14 cellular contexts compared by ENCODE assay signal in the genomic region with DNA sequence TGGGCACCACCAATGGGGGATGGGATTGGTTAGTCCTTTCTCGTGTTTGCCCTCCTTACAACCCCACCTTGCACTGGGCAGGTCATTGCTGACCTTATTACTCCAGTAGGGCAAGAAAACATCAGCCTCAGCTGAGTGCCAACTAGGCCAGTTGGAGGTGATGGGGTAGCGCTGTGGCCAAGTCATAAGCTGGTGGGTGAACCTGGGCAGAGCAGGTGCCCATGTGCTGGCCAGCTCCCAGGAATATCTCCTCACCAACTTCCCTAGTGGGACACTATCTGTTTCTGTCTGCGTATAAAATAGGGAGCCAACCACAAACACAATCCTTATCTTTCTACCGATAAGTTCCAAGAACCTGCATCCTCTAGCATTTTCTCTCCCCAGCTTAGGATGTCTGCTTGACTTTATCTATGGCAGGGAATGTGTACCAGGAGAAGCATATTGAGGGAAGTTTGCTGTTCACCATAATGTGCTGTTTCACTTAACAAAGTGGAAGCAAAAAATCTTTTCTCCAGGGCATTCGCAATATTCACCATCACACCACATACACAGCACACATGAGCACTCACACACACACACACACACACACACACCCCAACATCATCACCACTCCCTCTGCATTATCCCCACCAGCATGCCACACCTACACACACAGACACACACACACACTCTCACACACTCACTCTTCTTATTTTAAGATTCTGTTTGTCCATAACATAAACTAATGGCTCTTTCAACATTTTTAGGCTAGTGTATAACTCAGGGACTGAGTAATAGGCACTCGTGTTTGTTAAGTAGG.
DNase-seq lines count a peak whose midpoint lies in the region; ATAC-seq and TF ChIP-seq lines count a peak whose summit lies in the region.
"Had no signal": no experiment of that assay in that cellular context is flagged by ENCODE, and none has a peak within 500 bp of the region (broad histone marks: within the 10 kb centered on the region; RNA-seq: fewer than 3 reads in every experiment).

No MANE protein-coding gene starts in this region.

- H3K27me3 ChIP-seq in BLaER1 treated with 17β-estradiol and CSF1 and Interleukin-3, amounts not matched to agents 10 nM and 100 nM: no peaks in the 10 kb centered on the region
- H3K27me3 ChIP-seq in SK-N-SH (ENCODE audit: insufficient read depth) (no peaks in the 10 kb centered on the region), fibroblast of lung (ENCODE audit: control insufficient read depth, insufficient read depth, low read length) (no peaks in the 10 kb centered on the region)
- H3K27me3 ChIP-seq: gastroesophageal sphincter, tibial artery had no signal

- H3K79me2 ChIP-seq in SK-N-SH (ENCODE audit: insufficient read depth) (no peaks in the 10 kb centered on the region), fibroblast of lung (ENCODE audit: control insufficient read depth, insufficient read depth, low read length) (no peaks in the 10 kb centered on the region)

- no peak overlapping the region for H3K9ac ChIP-seq in BLaER1 treated with 17β-estradiol and CSF1 and Interleukin-3, amounts not matched to agents 10 nM and 100 nM
- H3K9ac ChIP-seq in SK-N-SH: no peak overlapping the region
- H3K9ac ChIP-seq in fibroblast of lung (ENCODE audit: insufficient read depth, low read length): no peak overlapping the region

- H3K9me2 ChIP-seq in SK-N-SH: no peaks in the 10 kb centered on the region

- DNase-seq in SK-N-SH (no peak), fibroblast of lung (ENCODE audit: low read depth in 2 of 2) (no peak), sciatic nerve (ENCODE audit: low spot score) (no peak), NCI-H1436 (lab: John Stamatoyannopoulos, UW) (no peak), T-helper 9 cell (no peak), NCI-H146 treated with DMSO at 0.1 percent for 48 hours (lab: John Stamatoyannopoulos, UW; ENCODE audit: unreplicated experiment) (no peak)
- DNase-seq: activated CD4-positive, CD25-positive, alpha-beta regulatory T cell treated with anti-CD3 and anti-CD28 coated beads, Interleukin-2, amount 50 U/mL, for 72 hours; NCI-H1930 had no signal

- ATAC-seq in sciatic nerve: peak; percentile 25
- no peak for ATAC-seq in HG03342 (IDR thresholded peaks at IDR 0.05; ENCODE audit: unreplicated experiment)

- no peak overlapping the region for H3K4me3 ChIP-seq in BLaER1 treated with 17β-estradiol and CSF1 and Interleukin-3, amounts not matched to agents 10 nM and 100 nM
- H3K4me3 ChIP-seq in SK-N-SH (ENCODE audit: low read depth in 2 of 2, low read length in 1 of 2): no peak overlapping the region
- H3K4me3 ChIP-seq in fibroblast of lung (replicated peaks in 1 of 4; ENCODE audit: control extremely low read depth in 1 of 4, insufficient read depth in 1 of 4, low read depth in 3 of 4, low read length in 4 of 4): no peak overlapping the region
- H3K4me3 ChIP-seq: dorsolateral prefrontal cortex, gastroesophageal sphincter, SK-N-MC, tibial artery had no signal

- TF ChIP-seq EP300 in SK-N-SH (IDR thresholded peaks at IDR 0.05; ENCODE audit: borderline replicate concordance in 1 of 2, low read depth in 1 of 2, low read length in 1 of 2): no peak

- peak overlapping the region in 10 of 11 experiments; percentile 5 to 65 (median 32); a peak in 14 of 22 replicates for H3K4me2 ChIP-seq in BLaER1 treated with 17β-estradiol and CSF1 and Interleukin-3, amounts not matched to agents 10 nM and 100 nM
- peak overlapping the region; percentile 34 for H3K4me2 ChIP-seq in SK-N-SH
- peak overlapping the region; percentile 65 for H3K4me2 ChIP-seq in fibroblast of lung (ENCODE audit: extremely low read depth, insufficient read depth, low read length)

- H3K4me1 ChIP-seq in BLaER1 treated with 17β-estradiol and CSF1 and Interleukin-3, amounts not matched to agents 10 nM and 100 nM: peaks cover 0 to 17% (median 13%) of the 10 kb centered on the region in 10 experiments; a peak in 17 of 20 replicates
- H3K4me1 ChIP-seq in SK-N-SH (ENCODE audit: control insufficient read depth in 1 of 2, insufficient read depth in 2 of 2, low read depth in 1 of 2, low read length in 1 of 2) (peaks cover 3 to 14% of the 10 kb centered on the region in 2 experiments; a peak in 2 of 4 replicates), fibroblast of lung (ENCODE audit: control insufficient read depth, extremely low read depth, insufficient read depth, low read length) (peaks cover 11% of the 10 kb centered on the region)

- intact Hi-C loops in sciatic nerve (cut with DNase I): no loop called here

- no peaks in the 10 kb centered on the region for H3K9me3 ChIP-seq in BLaER1 treated with 17β-estradiol and CSF1 and Interleukin-3, amounts not matched to agents 10 nM and 100 nM (replicated peaks in 1 of 11)
- H3K9me3 ChIP-seq in SK-N-SH: no peaks in the 10 kb centered on the region
- H3K9me3 ChIP-seq in fibroblast of lung (ENCODE audit: control insufficient read depth, insufficient read depth, low read depth, low read length): no peaks in the 10 kb centered on the region
- H3K9me3 ChIP-seq: gastroesophageal sphincter, tibial artery had no signal

- CTCF ChIA-PET in SK-N-SH (lab: Yijun Ruan, JAX): no interaction called here

- H2AFZ ChIP-seq in SK-N-SH (ENCODE audit: low read depth): peak overlapping the region; percentile 78
- H2AFZ ChIP-seq in fibroblast of lung (ENCODE audit: low read length): peak overlapping the region; percentile 76

- no peak for TF ChIP-seq RAD21 in SK-N-SH (IDR thresholded peaks at IDR 0.05; ENCODE audit: low read length)

- H3K27ac ChIP-seq in BLaER1 treated with 17β-estradiol and CSF1 and Interleukin-3, amounts not matched to agents 10 nM and 100 nM: peak overlapping the region in 5 of 11 experiments; percentile 15 to 47 (median 42); a peak in 6 of 22 replicates
- H3K27ac ChIP-seq in SK-N-SH (ENCODE audit: low read depth in 2 of 2, low read length in 1 of 2) (peak overlapping the region in 1 of 2 experiments; percentile 61; a peak in 2 of 4 replicates), fibroblast of lung (ENCODE audit: insufficient read depth, low read length) (peak overlapping the region; percentile 59)
- H3K27ac ChIP-seq: SK-N-MC, tibial artery had no signal

- H4K20me1 ChIP-seq in BLaER1 treated with 17β-estradiol and CSF1 and Interleukin-3, amounts not matched to agents 10 nM and 100 nM: no peaks in the 10 kb centered on the region
- no peaks in the 10 kb centered on the region for H4K20me1 ChIP-seq in SK-N-SH (ENCODE audit: insufficient read depth)
- H4K20me1 ChIP-seq in fibroblast of lung (ENCODE audit: control insufficient read depth, extremely low read depth, insufficient read depth, low read length): no peaks in the 10 kb centered on the region

- H3K36me3 ChIP-seq in BLaER1 treated with 17β-estradiol and CSF1 and Interleukin-3, amounts not matched to agents 10 nM and 100 nM: no peaks in the 10 kb centered on the region
- H3K36me3 ChIP-seq in SK-N-SH (replicated peaks in 1 of 2; ENCODE audit: control insufficient read depth in 1 of 2, insufficient read depth in 2 of 2, low read length in 1 of 2) (no peaks in the 10 kb centered on the region), fibroblast of lung (ENCODE audit: control insufficient read depth, insufficient read depth, low read length) (no peaks in the 10 kb centered on the region)
- H3K36me3 ChIP-seq: gastroesophageal sphincter, tibial artery had no signal

- POLR2A ChIA-PET in SK-N-SH (lab: Yijun Ruan, JAX): no interaction called here

- TF ChIP-seq CTCF in SK-N-SH (IDR thresholded peaks at IDR 0.05) (no peak), fibroblast of lung (conservative IDR thresholded peaks at IDR 0.05 in 1 of 2, IDR thresholded peaks at IDR 0.05 in 1 of 2; ENCODE audit: low read depth in 1 of 2, low read length in 2 of 2) (no peak)

- 94% methylated on average over 6 of the region's 6 CpGs for WGBS in SK-N-SH (ENCODE audit: low lambda C conversion rate)

- no peaks in the 10 kb centered on the region for H3F3A ChIP-seq in SK-N-SH (replicated peaks; ENCODE audit: insufficient read depth)

TF ChIP-seq in SK-N-SH, 30 proteins besides CTCF, POLR2A, EP300 and RAD21 (continues in another document):
- TF ChIP-seq TEAD4 (IDR thresholded peaks at IDR 0.05; ENCODE audit: borderline replicate concordance, insufficient read depth) (no peak), EZH2phosphoT487 (IDR thresholded peaks at IDR 0.05; ENCODE audit: borderline replicate concordance, low read depth) (no peak), RFX5 (IDR thresholded peaks at IDR 0.05; ENCODE audit: low read length) (no peak), POLR2AphosphoS5 (IDR thresholded peaks at IDR 0.05; ENCODE audit: low read depth, low read length) (no peak), FOSL2 (IDR thresholded peaks at IDR 0.05; ENCODE audit: borderline replicate concordance, low read depth) (no peak), NFIC (IDR thresholded peaks at IDR 0.05; ENCODE audit: borderline replicate concordance) (no peak), MEF2A (IDR thresholded peaks at IDR 0.05; ENCODE audit: borderline replicate concordance, low read depth) (no peak), TAF1 (IDR thresholded peaks at IDR 0.05; ENCODE audit: borderline replicate concordance, low read depth, low read length) (no peak), RXRA (IDR thresholded peaks at IDR 0.05; ENCODE audit: borderline replicate concordance, low read depth) (no peak), JUND (IDR thresholded peaks at IDR 0.05) (no peak), MXI1 (IDR thresholded peaks at IDR 0.05; ENCODE audit: low read depth, low read length) (no peak), CHD2 (IDR thresholded peaks at IDR 0.05; ENCODE audit: low read length, partially characterized antibody) (no peak)
- TF ChIP-seq, protein P1, sequence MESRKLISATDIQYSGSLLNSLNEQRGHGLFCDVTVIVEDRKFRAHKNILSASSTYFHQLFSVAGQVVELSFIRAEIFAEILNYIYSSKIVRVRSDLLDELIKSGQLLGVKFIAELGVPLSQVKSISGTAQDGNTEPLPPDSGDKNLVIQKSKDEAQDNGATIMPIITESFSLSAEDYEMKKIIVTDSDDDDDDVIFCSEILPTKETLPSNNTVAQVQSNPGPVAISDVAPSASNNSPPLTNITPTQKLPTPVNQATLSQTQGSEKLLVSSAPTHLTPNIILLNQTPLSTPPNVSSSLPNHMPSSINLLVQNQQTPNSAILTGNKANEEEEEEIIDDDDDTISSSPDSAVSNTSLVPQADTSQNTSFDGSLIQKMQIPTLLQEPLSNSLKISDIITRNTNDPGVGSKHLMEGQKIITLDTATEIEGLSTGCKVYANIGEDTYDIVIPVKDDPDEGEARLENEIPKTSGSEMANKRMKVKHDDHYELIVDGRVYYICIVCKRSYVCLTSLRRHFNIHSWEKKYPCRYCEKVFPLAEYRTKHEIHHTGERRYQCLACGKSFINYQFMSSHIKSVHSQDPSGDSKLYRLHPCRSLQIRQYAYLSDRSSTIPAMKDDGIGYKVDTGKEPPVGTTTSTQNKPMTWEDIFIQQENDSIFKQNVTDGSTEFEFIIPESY (IDR thresholded peaks at IDR 0.05; ENCODE audit: borderline replicate concordance, low read depth): no peak
- TF ChIP-seq, protein P2, sequence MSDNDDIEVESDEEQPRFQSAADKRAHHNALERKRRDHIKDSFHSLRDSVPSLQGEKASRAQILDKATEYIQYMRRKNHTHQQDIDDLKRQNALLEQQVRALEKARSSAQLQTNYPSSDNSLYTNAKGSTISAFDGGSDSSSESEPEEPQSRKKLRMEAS (IDR thresholded peaks at IDR 0.05; ENCODE audit: low read depth): no peak
